Comparison of ENCODE assay signal across 9 cellular contexts in the genomic region with DNA sequence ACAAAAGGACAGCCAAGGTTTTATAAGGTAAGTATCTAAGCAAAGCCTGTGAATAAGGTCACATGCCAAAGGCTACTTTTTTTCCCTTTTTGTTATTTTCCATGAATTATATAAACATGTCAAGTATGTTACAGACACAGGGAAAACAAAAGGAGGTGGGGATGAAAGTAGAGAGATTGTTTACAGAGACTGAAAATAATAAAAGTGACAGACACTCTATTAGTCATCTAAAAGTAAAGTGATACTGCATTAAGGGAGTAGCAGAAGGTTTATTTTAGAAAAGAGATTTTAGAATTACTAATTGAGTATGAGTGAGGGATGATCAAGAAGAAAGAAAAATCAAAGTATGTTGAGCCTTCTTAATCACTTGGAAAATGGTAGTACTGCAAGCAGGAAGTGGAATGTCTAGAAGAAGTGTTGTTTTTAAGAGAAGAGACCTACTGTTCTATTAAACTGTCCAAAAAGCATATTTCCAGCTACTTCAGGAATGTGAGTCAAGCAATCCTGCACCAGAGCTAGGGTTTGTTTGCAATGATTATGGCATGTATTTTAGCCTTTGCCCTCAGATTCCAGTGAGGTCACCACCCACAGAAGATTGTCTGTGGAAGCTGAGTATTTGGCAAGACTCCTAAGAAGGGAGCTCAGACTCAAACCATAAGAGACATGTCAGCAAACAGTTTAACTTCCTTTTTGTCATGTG.
A peak's percentile ranks its signal among the peaks of the same experiment; 100 is the strongest.
DNase-seq lines count a peak whose midpoint lies in the region; ATAC-seq, FAIRE-seq and TF ChIP-seq lines count a peak whose summit lies in the region.
"Had no signal": no experiment of that assay in that cellular context is flagged by ENCODE, and none has a peak within 500 bp of the region (broad histone marks: within the 10 kb centered on the region; RNA-seq: fewer than 3 reads in every experiment).

No MANE protein-coding gene starts in this region.

- peak in 3 of 4 donors; percentile 52 to 87 (median 86) for ATAC-seq in pancreas
- ATAC-seq in HG02798 (IDR thresholded peaks at IDR 0.05; ENCODE audit: poor library complexity, unreplicated experiment): no peak

- no peak for TF ChIP-seq CTCF in pancreas (IDR thresholded peaks at IDR 0.05)

- intact Hi-C loops in pancreas (cut with DNase I): no loop called here

- no peak overlapping the region for H3K4me3 ChIP-seq in pancreas

- H3K9me3 ChIP-seq in pancreas: no peaks in the 10 kb centered on the region

- no peaks in the 10 kb centered on the region for H3K27me3 ChIP-seq in pancreas

- H3K36me3 ChIP-seq in pancreas: no peaks in the 10 kb centered on the region

- DNase-seq in CD1c-positive myeloid dendritic cell (ENCODE audit: extremely low spot score): peak; percentile 88
- peak; percentile 78 for DNase-seq in OCI-M1 (lab: John Stamatoyannopoulos, UW)
- peak; percentile 96 for DNase-seq in fibroblast of peridontal ligament (ENCODE audit: extremely low read depth)
- peak in 1 of 6 donors; percentile 24 for DNase-seq in pancreas
- DNase-seq in germinal center (ENCODE audit: low spot score): no peak
- no peak for DNase-seq in NK-92 treated with Interleukin-12 subunit alpha and Interleukin-12 subunit beta, amount 100 ng/mL, for 24 hours (lab: John Stamatoyannopoulos, UW)
- DNase-seq in inferior parietal cortex (ENCODE audit: extremely low spot score): no peak

- no peaks in the 10 kb centered on the region for H3K4me1 ChIP-seq in pancreas

- peak overlapping the region in 1 of 4 donors; percentile 50 for H3K27ac ChIP-seq in pancreas

- FAIRE-seq in pancreas (lab: Jason Lieb, UNC): peak; percentile 74
- FAIRE-seq: GM18507 had no signal

Comparison
In these comparisons a context has a peak if more than half of its experiments do, and no peak if none do; other contexts are left out.
1. DNase-seq: peak in CD1c-positive myeloid dendritic cell (single experiment), OCI-M1 (single experiment) and fibroblast of peridontal ligament (single experiment); none in germinal center (single experiment), NK-92 treated with Interleukin-12 subunit alpha and Interleukin-12 subunit beta, amount 100 ng/mL, for 24 hours (single experiment) and inferior parietal cortex (single experiment).